In genomic region chr10:17655567-17656146, GRCh38 we compare ENCODE assay signal across 9 cellular contexts. TPM values are rescaled to one million over a fixed set of nuclear protein-coding genes. Genes with fewer than 3 reads are reported as not detected.
DNase-seq lines count a peak whose midpoint lies in the region; ATAC-seq and TF ChIP-seq lines count a peak whose summit lies in the region.
"Had no signal": no experiment of that assay in that cellular context is flagged by ENCODE, and none has a peak within 500 bp of the region (broad histone marks: within the 10 kb centered on the region; RNA-seq: fewer than 3 reads in every experiment).

No MANE protein-coding gene starts in this region.

- CTCF ChIA-PET in PC-9 (lab: Charles Lee), result no interaction called here
- CTCF ChIA-PET in naive thymus-derived CD4-positive, alpha-beta T cell (lab: Charles Lee), result interaction anchor here (0.5 kb wide), 1 partner anchor 47 kb away, joined by 3 read pairs; no protein-coding TSS in a partner anchor

- peaks cover 89% of the 10 kb centered on the region for H3K79me2 ChIP-seq in PC-9 (ENCODE audit: low read depth)

- peaks cover 20% of the 10 kb centered on the region for H3K36me3 ChIP-seq in PC-9 (ENCODE audit: low read depth)
- peaks cover 0 to 5% (median 0%) of the 10 kb centered on the region in 3 experiments for H3K36me3 ChIP-seq in naive thymus-derived CD4-positive, alpha-beta T cell (ENCODE audit: control insufficient read depth in 2 of 3, insufficient read depth in 3 of 3, low read length in 3 of 3)

- no peaks in the 10 kb centered on the region for H3K27me3 ChIP-seq in PC-9 (ENCODE audit: insufficient read depth, low read depth)
- no peaks in the 10 kb centered on the region for H3K27me3 ChIP-seq in naive thymus-derived CD4-positive, alpha-beta T cell (ENCODE audit: control insufficient read depth in 2 of 2, insufficient read depth in 2 of 2, low read length in 2 of 2)

- H4K20me1 ChIP-seq in PC-9 (ENCODE audit: insufficient read depth), result no peaks in the 10 kb centered on the region

- H3K36me3 Mint-ChIP-seq in naive thymus-derived CD4-positive, alpha-beta T cell, result peaks cover 11 to 62% (median 51%) of the 10 kb centered on the region in 5 donors

- no peaks in the 10 kb centered on the region for H3K9me2 ChIP-seq in PC-9 (ENCODE audit: insufficient read depth)

- ATAC-seq in GM18873 (IDR thresholded peaks at IDR 0.05; ENCODE audit: low FRiP score, unreplicated experiment) (peak; percentile 80), HG02798 (IDR thresholded peaks at IDR 0.05; ENCODE audit: poor library complexity, unreplicated experiment) (peak; percentile 89)
- ATAC-seq in naive thymus-derived CD4-positive, alpha-beta T cell, result peak; percentile 68

- peaks cover 9% of the 10 kb centered on the region; the same call in 1 of the 2 replicates for H3K9me3 ChIP-seq in PC-9 (ENCODE audit: insufficient read depth, low read depth)
- peaks cover 0 to 7% (median 0%) of the 10 kb centered on the region in 3 experiments for H3K9me3 ChIP-seq in naive thymus-derived CD4-positive, alpha-beta T cell (ENCODE audit: control insufficient read depth in 2 of 3, low read length in 3 of 3)

- peaks cover 43 to 83% (median 70%) of the 10 kb centered on the region in 7 donors for H3K4me1 Mint-ChIP-seq in naive thymus-derived CD4-positive, alpha-beta T cell

- no peak overlapping the region for H2AFZ ChIP-seq in PC-9

- H3K4me2 ChIP-seq in PC-9, result peak overlapping the region; percentile 60

- DNase-seq in PC-9 (peak; percentile 30 to 87), DMS114 treated with DMSO at 0.1 percent for 48 hours (lab: John Stamatoyannopoulos, UW; ENCODE audit: unreplicated experiment) (no peak), globus pallidus (ENCODE audit: low spot score) (no peak), occipital lobe (lab: John Stamatoyannopoulos, UW) (no peak), nucleus accumbens (lab: John Stamatoyannopoulos, UW) (no peak)
- no peak for DNase-seq in naive thymus-derived CD4-positive, alpha-beta T cell

- BruUV-seq in PC-9 (replicated peaks; lab: Mats Ljungman, UMichigan), result no TSS peak

- peaks cover 39% of the 10 kb centered on the region for H3K4me1 ChIP-seq in PC-9 (replicated peaks; ENCODE audit: insufficient read depth)
- H3K4me1 ChIP-seq in naive thymus-derived CD4-positive, alpha-beta T cell (ENCODE audit: control insufficient read depth in 2 of 2, insufficient read depth in 2 of 2, low read length in 2 of 2), result peaks cover 0 to 4% of the 10 kb centered on the region in 2 donors

- no peak for TF ChIP-seq CTCF in PC-9 (conservative IDR thresholded peaks at IDR 0.05)

- peak overlapping the region; percentile 85 for H3K27ac ChIP-seq in PC-9
- no peak overlapping the region for H3K27ac ChIP-seq in naive thymus-derived CD4-positive, alpha-beta T cell (ENCODE audit: low read depth, low read length)
- H3K27ac ChIP-seq: SK-N-MC had no signal

- H3F3A ChIP-seq in PC-9 (ENCODE audit: insufficient read depth, low read depth), result peaks cover 32% of the 10 kb centered on the region

- intact Hi-C loops in PC-9 (cut with micrococcal nuclease; ENCODE audit: unreplicated experiment), result loop anchor here (1.0 kb wide), 1 partner anchor 11 kb away; the partner anchor contains the start of gene STAM
- intact Hi-C loops in naive thymus-derived CD4-positive, alpha-beta T cell (cut with micrococcal nuclease), result no loop called here

- peak overlapping the region in 3 of 10 donors; percentile 14 to 27 (median 18) for H3K4me3 Mint-ChIP-seq in naive thymus-derived CD4-positive, alpha-beta T cell

- H3K9me3 Mint-ChIP-seq in naive thymus-derived CD4-positive, alpha-beta T cell, result peaks cover 0 to 20% (median 6%) of the 10 kb centered on the region in 11 donors

- peak overlapping the region; percentile 24 for H3K4me3 ChIP-seq in PC-9
- no peak overlapping the region for H3K4me3 ChIP-seq in naive thymus-derived CD4-positive, alpha-beta T cell (ENCODE audit: low read length)
- H3K4me3 ChIP-seq: SK-N-MC had no signal

- POLR2A ChIA-PET in PC-9 (lab: Charles Lee; ENCODE audit: unreplicated experiment), result interaction anchor here (1.3 kb wide), 1 partner anchor 38 kb away, joined by 5 read pairs; no protein-coding TSS in a partner anchor
- POLR2A ChIA-PET in naive thymus-derived CD4-positive, alpha-beta T cell (lab: Charles Lee), result interaction anchor here (1.3 kb wide), 1 partner anchor 12 kb away, joined by 3 read pairs; the partner anchor contains the start of gene STAM

- no peaks in the 10 kb centered on the region for H3K27me3 Mint-ChIP-seq in naive thymus-derived CD4-positive, alpha-beta T cell

- H3K27ac Mint-ChIP-seq in naive thymus-derived CD4-positive, alpha-beta T cell, result no peak overlapping the region

RNA-seq across cellular contexts. Expression of gene STAM, which starts 11.7 kb away (rescaled TPM):
- 37.0 and 38.8 TPM in 2 replicates for total RNA-seq in PC-9 (2021)
- 10 to 100 TPM; 18.3 to 25.4 (median 19.6) TPM for total RNA-seq in naive thymus-derived CD4-positive, alpha-beta T cell
- polyA plus RNA-seq in naive thymus-derived CD4-positive, alpha-beta T cell, result 10 to 100 TPM; 11.9 to 13.6 TPM
- 34.8 TPM for total RNA-seq in occipital lobe

RNA-seq across cellular contexts. Expression of gene HACD1, which starts 38.5 kb away (rescaled TPM):
- total RNA-seq in PC-9 (2021) (29.6 and 36.3 TPM in 2 replicates), occipital lobe (18.7 TPM)
- total RNA-seq in naive thymus-derived CD4-positive, alpha-beta T cell, result 1 to 10 TPM in 1 of 5 experiments, under 1 TPM in 2, not detected in 2; 0.24 to 1.6 (median 0.80) TPM
- polyA plus RNA-seq in naive thymus-derived CD4-positive, alpha-beta T cell, result 1 to 10 TPM in 1 of 2 donors, not detected in 1; 1.5 TPM

Comparison
In these comparisons a context has a peak if more than half of its experiments do, and no peak if none do; other contexts are left out.
1. DNase-seq: peak in PC-9 (2 of 2); none in naive thymus-derived CD4-positive, alpha-beta T cell (0 of 9), DMS114 treated with DMSO at 0.1 percent for 48 hours (single experiment), globus pallidus (single experiment), occipital lobe (single experiment) and nucleus accumbens (0 of 56).
2. Peak in every context shown above with its lines, with median percentiles within 50 percentile points of each other: ATAC-seq.